1 cellular context compared by ENCODE assay signal in genomic region chr3:52388933-52389332, GRCh38.
TF ChIP-seq lines count a peak whose summit lies in the region.

No MANE protein-coding gene starts in this region.

TF ChIP-seq in liver, 16 proteins besides CTCF, POLR2A, EP300 and RAD21 (continued from another document):
- TF ChIP-seq YY1 (IDR thresholded peaks at IDR 0.05) = no peak
- TF ChIP-seq HNF4A (conservative IDR thresholded peaks at IDR 0.05) = no peak
- TF ChIP-seq FOXA1 (IDR thresholded peaks at IDR 0.05) = no peak
- no peak for TF ChIP-seq TAF1 (conservative IDR thresholded peaks at IDR 0.05)
- TF ChIP-seq SP1 (IDR thresholded peaks at IDR 0.05) = no peak
